16 cellular contexts compared by ENCODE assay signal in genomic region chr1:174191255-174191906, GRCh38. TPM values are rescaled to one million over a fixed set of nuclear protein-coding genes. Genes with fewer than 3 reads are reported as not detected.
DNase-seq lines count a peak whose midpoint lies in the region; FAIRE-seq and TF ChIP-seq lines count a peak whose summit lies in the region.
"Had no signal": no experiment of that assay in that cellular context is flagged by ENCODE, and none has a peak within 500 bp of the region (broad histone marks: within the 10 kb centered on the region; RNA-seq: fewer than 3 reads in every experiment).

No MANE protein-coding gene starts in this region.

- H3K9me3 Mint-ChIP-seq in astrocyte (ENCODE audit: unreplicated experiment) (peaks cover 3% of the 10 kb centered on the region), Calu3 (ENCODE audit: low read depth, unreplicated experiment) (no peaks in the 10 kb centered on the region)

- H2AFZ ChIP-seq in astrocyte (ENCODE audit: low read depth, low read length): no peak overlapping the region

- peaks cover 25% of the 10 kb centered on the region for H3K79me2 ChIP-seq in astrocyte (ENCODE audit: insufficient read depth, low read length)

- no peak overlapping the region for H3K4me3 Mint-ChIP-seq in astrocyte (ENCODE audit: unreplicated experiment)
- H3K4me3 Mint-ChIP-seq in Calu3 (ENCODE audit: low read depth, unreplicated experiment): no peak overlapping the region
- H3K4me3 Mint-ChIP-seq: endodermal cell had no signal

- TF ChIP-seq EP300 in sigmoid colon (IDR thresholded peaks at IDR 0.05): no peak

- FAIRE-seq in GM12892 (lab: Jason Lieb, UNC): peak; percentile 48
- FAIRE-seq in astrocyte (lab: Jason Lieb, UNC): peak; percentile 5

- no TSS peak for BruUV-seq in Calu3 (replicated peaks; lab: Mats Ljungman, UMichigan)

- no peaks in the 10 kb centered on the region for H3K36me3 ChIP-seq in astrocyte (ENCODE audit: insufficient read depth, low read length)
- H3K36me3 ChIP-seq in sigmoid colon: no peaks in the 10 kb centered on the region
- H3K36me3 ChIP-seq: neutrophil, SJSA1 had no signal

- intact Hi-C loops in Calu3 (cut with micrococcal nuclease; ENCODE audit: unreplicated experiment): no loop called here
- intact Hi-C loops in sigmoid colon (cut with DNase I): no loop called here

- no peak for TF ChIP-seq POLR2A in GM12892 (IDR thresholded peaks at IDR 0.05; ENCODE audit: low read depth, low read length)
- TF ChIP-seq POLR2A in sigmoid colon (IDR thresholded peaks at IDR 0.05): no peak

- CTCF ChIA-PET in AG04449 (lab: Yijun Ruan, JAX): interaction anchor here (1.4 kb wide), 1 partner anchor 9 kb away, joined by 3 read pairs; no protein-coding TSS in a partner anchor
- CTCF ChIA-PET in Calu3 (lab: Charles Lee): no interaction called here

- H3K4me2 ChIP-seq in astrocyte (ENCODE audit: low read length): no peak overlapping the region
- H3K4me2 ChIP-seq: BLaER1 treated with 17β-estradiol and CSF1 and Interleukin-3, amounts not matched to agents 10 nM and 100 nM had no signal

- H3K27me3 ChIP-seq in astrocyte (ENCODE audit: insufficient read depth, low read length): no peaks in the 10 kb centered on the region
- H3K27me3 ChIP-seq in sigmoid colon: no peaks in the 10 kb centered on the region
- H3K27me3 ChIP-seq: BLaER1 treated with 17β-estradiol and CSF1 and Interleukin-3, amounts not matched to agents 10 nM and 100 nM; neutrophil; SJSA1 had no signal

- 88 to 89% methylated on average over 4 of the region's 4 CpGs for WGBS in sigmoid colon, 2 donors

- H3K4me3 ChIP-seq in AG04449 (ENCODE audit: low read depth, low read length): no peak overlapping the region
- no peak overlapping the region for H3K4me3 ChIP-seq in astrocyte (ENCODE audit: insufficient read depth, low read depth, low read length)
- no peak overlapping the region for H3K4me3 ChIP-seq in sigmoid colon
- H3K4me3 ChIP-seq: BLaER1 treated with 17β-estradiol and CSF1 and Interleukin-3, amounts not matched to agents 10 nM and 100 nM; SJSA1 had no signal

- DNase-seq in AG04449 (ENCODE audit: low read depth, low spot score) (peak; percentile 74), GM12892 (ENCODE audit: insufficient read length) (no peak), astrocyte (ENCODE audit: low read depth) (peak; percentile 73), hepatic stellate cell (ENCODE audit: low spot score) (peak; percentile 18), ecto neural progenitor cell (ENCODE audit: low spot score) (no peak), NCI-H146 treated with DMSO at 0.1 percent for 48 hours (lab: John Stamatoyannopoulos, UW; ENCODE audit: unreplicated experiment) (no peak), Calu3 (no peak), sigmoid colon (no peak)
- DNase-seq: activated CD4-positive, alpha-beta T cell treated with anti-CD3 and anti-CD28 coated beads for 48 hours; activated naive CD4-positive, alpha-beta T cell treated with anti-CD3 and anti-CD28 coated beads, Interleukin-2, amount 50 U/mL, for 16 hours; endodermal cell; NCI-H526; stimulated activated naive CD8-positive, alpha-beta T cell treated with anti-CD3 and anti-CD28 coated beads, Interleukin-15, Interleukin-2, amounts not matched to agents 100 U/mL and 50 U/mL, for 24 hours had no signal

- H3K27ac Mint-ChIP-seq in astrocyte (ENCODE audit: unreplicated experiment) (no peak overlapping the region), Calu3 (ENCODE audit: unreplicated experiment) (no peak overlapping the region)
- H3K27ac Mint-ChIP-seq: endodermal cell had no signal

- POLR2A ChIA-PET in AG04449 (lab: Yijun Ruan, JAX): no interaction called here

- H3K27me3 Mint-ChIP-seq in astrocyte (ENCODE audit: low read depth, unreplicated experiment) (no peaks in the 10 kb centered on the region), Calu3 (ENCODE audit: unreplicated experiment) (no peaks in the 10 kb centered on the region)

- H3K4me1 Mint-ChIP-seq in astrocyte (ENCODE audit: low read depth, unreplicated experiment) (peaks cover 6% of the 10 kb centered on the region), Calu3 (ENCODE audit: low read depth, unreplicated experiment) (no peaks in the 10 kb centered on the region)

- H3K9ac ChIP-seq in astrocyte (ENCODE audit: low read length): no peak overlapping the region
- H3K9ac ChIP-seq: BLaER1 treated with 17β-estradiol and CSF1 and Interleukin-3, amounts not matched to agents 10 nM and 100 nM had no signal

- TF ChIP-seq CTCF in AG04449 (IDR thresholded peaks at IDR 0.05; ENCODE audit: insufficient read depth, low read length, missing control alignments): no peak
- TF ChIP-seq CTCF in astrocyte (IDR thresholded peaks at IDR 0.05; ENCODE audit: insufficient read depth, low read depth, low read length): no peak
- TF ChIP-seq CTCF in Calu3 (IDR thresholded peaks at IDR 0.05; ENCODE audit: unreplicated experiment): no peak
- no peak for TF ChIP-seq CTCF in sigmoid colon (IDR thresholded peaks at IDR 0.05)

- H3K4me1 ChIP-seq in astrocyte (ENCODE audit: insufficient read depth, low read length) (no peaks in the 10 kb centered on the region), sigmoid colon (peaks cover 0 to 25% (median 18%) of the 10 kb centered on the region in 4 donors)
- H3K4me1 ChIP-seq: BLaER1 treated with 17β-estradiol and CSF1 and Interleukin-3, amounts not matched to agents 10 nM and 100 nM; SJSA1 had no signal

- H3K36me3 Mint-ChIP-seq in astrocyte (ENCODE audit: low read depth, unreplicated experiment) (peaks cover 4% of the 10 kb centered on the region), Calu3 (ENCODE audit: insufficient read depth, unreplicated experiment) (no peaks in the 10 kb centered on the region)

- H4K20me1 ChIP-seq in astrocyte (ENCODE audit: insufficient read depth, low read length): peaks cover 17% of the 10 kb centered on the region

- H3K27ac ChIP-seq in astrocyte (ENCODE audit: low read depth, low read length): no peak overlapping the region
- H3K27ac ChIP-seq in sigmoid colon: peak overlapping the region in 1 of 4 donors; percentile 18
- H3K27ac ChIP-seq: BLaER1 treated with 17β-estradiol and CSF1 and Interleukin-3, amounts not matched to agents 10 nM and 100 nM; neutrophil; SJSA1 had no signal

- H3K9me3 ChIP-seq in astrocyte (ENCODE audit: insufficient read depth, low read depth, low read length): peaks cover 3% of the 10 kb centered on the region
- H3K9me3 ChIP-seq in sigmoid colon: peaks cover 0 to 3% (median 0%) of the 10 kb centered on the region in 4 donors
- H3K9me3 ChIP-seq: neutrophil had no signal

RNA-seq across cellular contexts. Expression of gene RABGAP1L, which starts 32.1 kb away (rescaled TPM):
- 134 TPM for polyA plus RNA-seq in GM12892 (2012; ENCODE audit: missing spikeins)
- total RNA-seq in astrocyte: 40.2 and 42.1 TPM in 2 replicates
- total RNA-seq in Calu3 (2022): 132 and 135 TPM in 2 replicates
- 10 to 100 TPM; 30.4 to 42.9 (median 36.4) TPM for total RNA-seq in sigmoid colon
- 10 to 100 TPM; 25.2 to 35.4 (median 26.8) TPM for polyA plus RNA-seq in sigmoid colon

Comparison
In these comparisons a context has a peak if more than half of its experiments do, and no peak if none do; other contexts are left out.
1. DNase-seq: peak in AG04449 (single experiment), astrocyte (single experiment) and hepatic stellate cell (single experiment); none in GM12892 (single experiment), ecto neural progenitor cell (single experiment), NCI-H146 treated with DMSO at 0.1 percent for 48 hours (single experiment), Calu3 (single experiment) and sigmoid colon (single experiment).